In the genomic region with DNA sequence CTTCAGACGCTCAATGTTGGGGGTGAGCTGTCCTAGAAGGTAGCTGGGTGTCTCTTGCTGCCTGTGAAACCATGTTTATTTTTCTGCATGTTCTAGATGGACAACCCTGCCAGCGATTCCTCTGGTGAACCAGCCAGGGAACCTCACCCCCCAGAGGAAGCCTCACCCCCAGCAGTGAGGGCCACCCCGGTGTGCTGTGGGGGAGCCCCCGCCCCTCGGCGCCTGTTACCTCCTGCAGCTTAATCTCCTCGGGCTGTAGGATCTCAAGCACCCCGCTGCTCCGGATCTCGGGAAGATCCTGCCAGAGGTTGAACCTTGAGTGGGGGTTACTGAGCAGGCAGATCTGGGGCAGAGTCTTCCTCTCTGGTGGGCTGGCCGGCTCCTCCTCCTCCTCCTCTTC, we compare ENCODE assay signal across 30 cellular contexts.
"Had no signal": no experiment of that assay in that cellular context is flagged by ENCODE, and none has a peak within 500 bp of the region (broad histone marks: within the 10 kb centered on the region; RNA-seq: fewer than 3 reads in every experiment).

No MANE protein-coding gene starts in this region.

- ATAC-seq: activated CD4-positive, CD25-positive, alpha-beta regulatory T cell treated with anti-CD3 and anti-CD28 coated beads, Interleukin-2, amount 50 U/mL, for 24 hours; activated CD8-positive, alpha-beta memory T cell treated with anti-CD3 and anti-CD28 coated beads, Interleukin-2, amount 10 ng/mL, durations not matched to agents 7 days and 5 days; activated CD8-positive, alpha-beta T cell treated with anti-CD3 and anti-CD28 coated beads for 36 hours; activated naive CD4-positive, alpha-beta T cell treated with anti-CD3 and anti-CD28 coated beads, Interleukin-2, amount 50 U/mL, for 72 hours; activated T-cell treated with anti-CD3 and anti-CD28 coated beads, Interleukin-2, amount 50 U/mL, for 72 hours; effector memory CD8-positive, alpha-beta T cell; gastroesophageal sphincter; heart right ventricle had no signal

- DNase-seq: activated B cell treated with CpG ODN at 0.5 μM for 24 hours; activated CD4-positive, alpha-beta T cell treated with anti-CD3 and anti-CD28 coated beads for 48 hours; activated CD4-positive, alpha-beta T cell treated with anti-CD3 and anti-CD28 coated beads, Interleukin-2, amount 50 U/mL, for 1 hour; activated CD4-positive, alpha-beta T cell treated with anti-CD3 and anti-CD28 coated beads, Interleukin-2, amount 50 U/mL, for 48 hours; activated CD8-positive, alpha-beta memory T cell treated with anti-CD3 and anti-CD28 coated beads, Interleukin-2, amount 10 ng/mL, durations not matched to agents 7 days and 5 days; activated CD8-positive, alpha-beta memory T cell treated with anti-CD3 and anti-CD28 coated beads, Interleukin-2, amount 50 U/mL, for 4 hours; activated CD8-positive, alpha-beta T cell treated with anti-CD3 and anti-CD28 coated beads for 36 hours; activated gamma-delta T cell; activated naive CD4-positive, alpha-beta T cell; activated naive CD4-positive, alpha-beta T cell treated with anti-CD3 and anti-CD28 coated beads, Interleukin-2, amount 10 ng/mL, durations not matched to agents 7 days and 5 days; activated naive CD8-positive, alpha-beta T cell treated with anti-CD3 and anti-CD28 coated beads, Interleukin-2, amount 10 ng/mL, durations not matched to agents 7 days and 5 days; activated T-cell treated with anti-CD3 and anti-CD28 coated beads for 4 hours; activated T-cell treated with anti-CD3 and anti-CD28 coated beads, Interleukin-2, amount 50 U/mL, for 24 hours; activated T-cell treated with anti-CD3 and anti-CD28 coated beads, Interleukin-2, amount 50 U/mL, for 72 hours; anterior cingulate cortex; brain microvascular endothelial cell; cortex of kidney; dermis blood vessel endothelial cell; effector CD4-positive, alpha-beta T cell; effector memory CD8-positive, alpha-beta T cell; erythroblast; esophagus squamous epithelium; foreskin melanocyte; heart right ventricle; T1000 had no signal

- H3K9me3 ChIP-seq: esophagus squamous epithelium had no signal

- H3K36me3 ChIP-seq: brain microvascular endothelial cell, gastroesophageal sphincter, heart right ventricle had no signal

- H3K27ac ChIP-seq: brain microvascular endothelial cell, esophagus squamous epithelium, gastroesophageal sphincter, heart right ventricle, hepatocyte, VCaP had no signal

- H3K4me1 ChIP-seq: gastroesophageal sphincter, heart right ventricle had no signal

- H3K4me3 ChIP-seq: esophagus squamous epithelium, gastroesophageal sphincter, hepatocyte had no signal
